In the genomic region with DNA sequence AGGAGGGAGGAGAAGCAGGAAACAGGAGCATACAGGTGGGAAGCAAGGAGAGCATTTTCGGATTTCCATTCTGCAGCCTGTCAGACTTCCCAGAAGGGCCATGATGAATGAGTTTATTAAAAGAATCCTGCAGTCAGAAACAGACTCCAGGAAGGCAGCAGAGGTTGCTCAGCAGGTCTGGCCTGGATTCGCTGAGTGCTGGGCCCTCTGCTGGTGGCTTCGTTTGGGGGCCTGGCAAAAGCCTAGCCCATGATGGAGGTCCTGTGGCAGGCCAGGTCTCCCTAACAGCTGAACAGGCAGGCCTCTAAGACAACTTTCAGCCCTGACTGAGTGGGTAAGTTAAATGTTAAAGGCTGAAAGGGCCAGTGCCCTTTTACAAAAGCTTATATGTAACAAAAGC, we compare ENCODE assay signal across 9 cellular contexts.
A peak's percentile ranks its signal among the peaks of the same experiment; 100 is the strongest.
DNase-seq lines count a peak whose midpoint lies in the region; TF ChIP-seq lines count a peak whose summit lies in the region.
"Had no signal": no experiment of that assay in that cellular context is flagged by ENCODE, and none has a peak within 500 bp of the region (broad histone marks: within the 10 kb centered on the region; RNA-seq: fewer than 3 reads in every experiment).

No MANE protein-coding gene starts in this region.

- TF ChIP-seq CTCF in foreskin fibroblast (IDR thresholded peaks at IDR 0.05; ENCODE audit: low read depth, low read length): peak; percentile 27

- DNase-seq in NCI-H82 (lab: John Stamatoyannopoulos, UW) (peak; percentile 36), NCI-H82 treated with DMSO at 0.1 percent for 48 hours (lab: John Stamatoyannopoulos, UW; ENCODE audit: unreplicated experiment) (no peak), NCI-H510A (lab: John Stamatoyannopoulos, UW) (peak; percentile 15), foreskin fibroblast (peak in 1 of 2 donors; percentile 13), retina (peak; percentile 18), T-helper 1 cell (no peak), middle frontal gyrus (ENCODE audit: extremely low spot score, low spot score) (no peak)
- DNase-seq in central memory CD4-positive, alpha-beta T cell: no peak

- H3K4me3 ChIP-seq in foreskin fibroblast (ENCODE audit: low read depth in 1 of 2, low read length in 2 of 2): no peak overlapping the region
- H3K4me3 ChIP-seq: BLaER1 treated with 17β-estradiol and CSF1 and Interleukin-3, amounts not matched to agents 10 nM and 100 nM had no signal

Comparison
In these comparisons a context has a peak if more than half of its experiments do, and no peak if none do; other contexts are left out.
1. DNase-seq: peak in NCI-H82 (single experiment), NCI-H510A (single experiment) and retina (single experiment); none in NCI-H82 treated with DMSO at 0.1 percent for 48 hours (single experiment), central memory CD4-positive, alpha-beta T cell (single experiment), T-helper 1 cell (0 of 5) and middle frontal gyrus (single experiment).